In the genomic region with DNA sequence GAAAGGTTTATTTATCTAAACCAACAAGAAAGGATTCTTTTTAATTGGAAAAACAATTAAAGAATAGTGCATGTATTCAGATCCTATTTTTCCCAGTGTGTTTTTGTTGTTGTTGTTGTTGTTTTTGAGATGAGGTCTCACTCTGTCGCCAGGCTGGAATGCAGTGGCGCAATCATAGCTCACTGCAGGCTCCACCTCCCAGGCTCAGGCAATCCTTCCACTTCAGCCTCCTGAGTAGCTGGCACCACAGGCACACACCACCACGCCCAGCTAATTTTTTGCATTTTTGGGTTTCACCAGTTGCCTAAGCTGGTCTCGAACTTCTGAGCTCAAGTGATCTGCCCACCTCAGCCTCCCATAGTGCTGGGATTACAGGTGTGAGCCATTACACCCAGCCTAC, we compare ENCODE assay signal across 20 cellular contexts. TPM values are rescaled to one million over a fixed set of nuclear protein-coding genes. Genes with fewer than 3 reads are reported as not detected.
DNase-seq lines count a peak whose midpoint lies in the region; ATAC-seq and TF ChIP-seq lines count a peak whose summit lies in the region.
"Had no signal": no experiment of that assay in that cellular context is flagged by ENCODE, and none has a peak within 500 bp of the region (broad histone marks: within the 10 kb centered on the region; RNA-seq: fewer than 3 reads in every experiment).

No MANE protein-coding gene starts in this region.

- H2AFZ ChIP-seq in GM23338: 0 out of 2 replicates have a peak overlapping the region, but pooled peaks have one; percentile 29

- peaks cover 13% of the 10 kb centered on the region for H3K27me3 Mint-ChIP-seq in GM23338 (ENCODE audit: insufficient read depth, low read depth, poor library complexity)
- no peaks in the 10 kb centered on the region for H3K27me3 Mint-ChIP-seq in type B pancreatic cell
- H3K27me3 Mint-ChIP-seq in activated CD4-positive, alpha-beta T cell treated with anti-CD3 and anti-CD28 coated beads, Interleukin-2, amount 10 ng/mL, durations not matched to agents 7 days and 5 days: no peaks in the 10 kb centered on the region

- POLR2A ChIA-PET in activated CD4-positive, alpha-beta T cell treated with anti-CD3 and anti-CD28 coated beads, Interleukin-2, amount 10 ng/mL, durations not matched to agents 7 days and 5 days (lab: Charles Lee): no interaction called here

- H3K9me3 ChIP-seq in SJSA1 (replicated peaks): no peaks in the 10 kb centered on the region
- H3K9me3 ChIP-seq: thoracic aorta had no signal

- H3K9me2 ChIP-seq in GM23338 (ENCODE audit: insufficient read depth): no peaks in the 10 kb centered on the region

- H3K4me1 Mint-ChIP-seq in GM23338 (peaks cover 13% of the 10 kb centered on the region), type B pancreatic cell (ENCODE audit: unreplicated experiment) (peaks cover 17% of the 10 kb centered on the region)
- H3K4me1 Mint-ChIP-seq in activated CD4-positive, alpha-beta T cell treated with anti-CD3 and anti-CD28 coated beads, Interleukin-2, amount 10 ng/mL, durations not matched to agents 7 days and 5 days: peaks cover 8% of the 10 kb centered on the region
- H3K4me1 Mint-ChIP-seq: activated CD4-positive, alpha-beta T cell treated with anti-CD3 and anti-CD28 coated beads for 36 hours; B cell had no signal

- no peak overlapping the region for H3K4me2 ChIP-seq in GM23338

- no peak for ATAC-seq in GM23338
- ATAC-seq: activated CD4-positive, alpha-beta T cell treated with anti-CD3 and anti-CD28 coated beads for 36 hours; activated naive CD4-positive, alpha-beta T cell treated with anti-CD3 and anti-CD28 coated beads, Interleukin-2, amount 50 U/mL, for 72 hours had no signal

- CTCF ChIA-PET in activated CD4-positive, alpha-beta T cell treated with anti-CD3 and anti-CD28 coated beads, Interleukin-2, amount 10 ng/mL, durations not matched to agents 7 days and 5 days (lab: Charles Lee): interaction anchor here (0.8 to 1.6 kb wide), 3 partner anchors 9 to 139 kb away, joined by 3 read pairs; no protein-coding TSS in a partner anchor

- TF ChIP-seq CTCF in GM23338 (conservative IDR thresholded peaks at IDR 0.05; ENCODE audit: low read depth in 2 of 2) (no peak), fibroblast of villous mesenchyme (IDR thresholded peaks at IDR 0.05; ENCODE audit: insufficient read depth, low read depth, low read length) (no peak), type B pancreatic cell (conservative IDR thresholded peaks at IDR 0.05) (no peak), GM20000 (IDR thresholded peaks at IDR 0.05; ENCODE audit: extremely low read depth, missing control alignments) (no peak)

- H4K20me1 ChIP-seq in GM23338 (replicated peaks; ENCODE audit: insufficient read depth): no peaks in the 10 kb centered on the region

- H3K36me3 ChIP-seq in GM23338 (ENCODE audit: insufficient read depth): no peaks in the 10 kb centered on the region
- H3K36me3 ChIP-seq in SJSA1: no peaks in the 10 kb centered on the region
- H3K36me3 ChIP-seq: thoracic aorta had no signal

- no peaks in the 10 kb centered on the region; the same call in 1 of the 2 replicates for H3K4me1 ChIP-seq in GM23338 (ENCODE audit: insufficient read depth)
- H3K4me1 ChIP-seq in SJSA1 (replicated peaks): peaks cover 31% of the 10 kb centered on the region

- H3K36me3 Mint-ChIP-seq in GM23338 (ENCODE audit: low read depth) (no peaks in the 10 kb centered on the region), type B pancreatic cell (no peaks in the 10 kb centered on the region)
- no peaks in the 10 kb centered on the region for H3K36me3 Mint-ChIP-seq in activated CD4-positive, alpha-beta T cell treated with anti-CD3 and anti-CD28 coated beads, Interleukin-2, amount 10 ng/mL, durations not matched to agents 7 days and 5 days (ENCODE audit: low read depth)
- H3K36me3 Mint-ChIP-seq: activated naive CD4-positive, alpha-beta T cell treated with anti-CD3 and anti-CD28 coated beads, Interleukin-2, amount 50 U/mL, for 72 hours had no signal

- H3K79me2 ChIP-seq in GM23338 (replicated peaks; ENCODE audit: insufficient read depth): no peaks in the 10 kb centered on the region

- H3K27ac ChIP-seq in GM23338 (ENCODE audit: low read depth) (no peak overlapping the region), SJSA1 (0 out of 2 replicates have a peak overlapping the region, but pooled peaks have one; percentile 4)
- H3K27ac ChIP-seq: thoracic aorta had no signal

- H3K4me3 ChIP-seq in GM23338: no peak overlapping the region
- no peak overlapping the region for H3K4me3 ChIP-seq in SJSA1
- H3K4me3 ChIP-seq in fibroblast of villous mesenchyme (ENCODE audit: low read depth, low read length): no peak overlapping the region
- H3K4me3 ChIP-seq: thoracic aorta had no signal

- H3K27me3 ChIP-seq in GM23338 (ENCODE audit: insufficient read depth) (no peaks in the 10 kb centered on the region), SJSA1 (replicated peaks) (no peaks in the 10 kb centered on the region)

- no peak for DNase-seq in GM23338 (ENCODE audit: low spot score)
- DNase-seq in SJSA1 (ENCODE audit: low read depth in 1 of 2, low spot score in 2 of 2): no peak
- peak; percentile 63 for DNase-seq in fibroblast of villous mesenchyme (ENCODE audit: low read depth)
- DNase-seq in type B pancreatic cell (ENCODE audit: extremely low spot score, unreplicated experiment): no peak
- DNase-seq in SW 1271 (lab: John Stamatoyannopoulos, UW): no peak
- no peak for DNase-seq in GM20000 (ENCODE audit: low spot score)
- no peak for DNase-seq in activated CD4-positive, alpha-beta T cell treated with anti-CD3 and anti-CD28 coated beads, Interleukin-2, amount 10 ng/mL, durations not matched to agents 7 days and 5 days
- DNase-seq: activated CD4-positive, alpha-beta T cell treated with anti-CD3 and anti-CD28 coated beads for 36 hours; DMS79 treated with DMSO at 0.1 percent for 48 hours; H7; KG1; NCI-H187; OCI-M1; SIG-M5; stimulated activated CD4-positive, alpha-beta T cell treated with anti-CD3 and anti-CD28 coated beads, Interleukin-2, amount 100 ng/mL, for 48 hours; stimulated activated naive CD4-positive, alpha-beta T cell; T-helper 1 cell had no signal

- H3K4me3 Mint-ChIP-seq in GM23338 (no peak overlapping the region), type B pancreatic cell (no peak overlapping the region)
- H3K4me3 Mint-ChIP-seq in activated CD4-positive, alpha-beta T cell treated with anti-CD3 and anti-CD28 coated beads, Interleukin-2, amount 10 ng/mL, durations not matched to agents 7 days and 5 days: no peak overlapping the region
- H3K4me3 Mint-ChIP-seq: activated CD4-positive, alpha-beta T cell treated with anti-CD3 and anti-CD28 coated beads for 36 hours; B cell had no signal

- H3K9me3 Mint-ChIP-seq in GM23338 (no peaks in the 10 kb centered on the region), type B pancreatic cell (no peaks in the 10 kb centered on the region)
- no peaks in the 10 kb centered on the region for H3K9me3 Mint-ChIP-seq in activated CD4-positive, alpha-beta T cell treated with anti-CD3 and anti-CD28 coated beads, Interleukin-2, amount 10 ng/mL, durations not matched to agents 7 days and 5 days
- H3K9me3 Mint-ChIP-seq: activated naive CD4-positive, alpha-beta T cell treated with anti-CD3 and anti-CD28 coated beads, Interleukin-2, amount 50 U/mL, for 72 hours had no signal

- no peaks in the 10 kb centered on the region for H3F3A ChIP-seq in GM23338 (replicated peaks; ENCODE audit: low read depth)

- H3K27ac Mint-ChIP-seq in GM23338 (no peak overlapping the region), type B pancreatic cell (peak overlapping the region; percentile 1)
- no peak overlapping the region for H3K27ac Mint-ChIP-seq in activated CD4-positive, alpha-beta T cell treated with anti-CD3 and anti-CD28 coated beads, Interleukin-2, amount 10 ng/mL, durations not matched to agents 7 days and 5 days
- H3K27ac Mint-ChIP-seq: activated CD4-positive, alpha-beta T cell treated with anti-CD3 and anti-CD28 coated beads for 36 hours; activated naive CD4-positive, alpha-beta T cell treated with anti-CD3 and anti-CD28 coated beads, Interleukin-2, amount 50 U/mL, for 72 hours had no signal

TF ChIP-seq in GM23338, 12 proteins besides CTCF, POLR2A, EP300 and RAD21 (continues in another document):
- TF ChIP-seq ZNF331 (CRISPR knock-in tag; IDR thresholded peaks at IDR 0.05; ENCODE audit: low read depth): no peak
- TF ChIP-seq ZNF114 (CRISPR knock-in tag; IDR thresholded peaks at IDR 0.05): no peak

RNA-seq across cellular contexts. Expression of gene NEK2, which starts 22.1 kb away (rescaled TPM):
- 19.1 and 24.9 TPM in 2 replicates for total RNA-seq in GM23338 (2014; rRNA removed; shearing (Covaris generic))
- 15.8 and 17.0 TPM in 2 replicates for polyA plus RNA-seq in GM23338 (2016; fragmentation: Nextera tagmentation; extraction: Ambion mirVana)
- total RNA-seq in SJSA1 (2014; rRNA removed; shearing (Covaris generic)): 61.4 and 75.1 TPM in 2 replicates
- 10.0 and 17.7 TPM in 2 replicates for total RNA-seq in fibroblast of villous mesenchyme
- 15.2 and 23.4 TPM in 2 replicates for total RNA-seq in type B pancreatic cell (ENCODE audit: low replicate concordance)
- 10 to 100 TPM; 49.0 to 51.9 TPM for total RNA-seq in activated CD4-positive, alpha-beta T cell treated with anti-CD3 and anti-CD28 coated beads, Interleukin-2, amount 10 ng/mL, durations not matched to agents 7 days and 5 days
- total RNA-seq: B cell had no signal
